Comparison of ENCODE assay signal across 1 cellular context in the genomic region with DNA sequence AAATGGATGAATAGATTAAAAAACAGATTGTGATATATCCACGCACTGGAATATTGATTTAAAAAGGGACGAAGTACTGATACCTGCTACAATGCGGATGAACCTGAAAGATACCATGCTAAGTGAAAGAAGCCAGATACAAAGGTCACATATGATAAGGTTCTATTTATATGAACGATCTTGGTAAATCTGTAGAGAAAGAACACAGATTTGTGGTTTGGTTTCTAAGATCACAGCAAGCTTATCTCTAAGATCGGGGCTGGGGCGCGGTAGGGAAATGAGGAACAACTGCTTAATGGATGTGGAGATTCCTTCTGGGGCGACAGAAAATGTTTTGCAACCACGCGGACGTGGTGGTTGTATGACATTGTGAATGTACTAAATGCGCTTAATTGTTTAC.
TF ChIP-seq lines count a peak whose summit lies in the region.

No MANE protein-coding gene starts in this region.

TF ChIP-seq in HepG2, 621 proteins besides CTCF, POLR2A, EP300 and RAD21 (continued from another document):
- TF ChIP-seq, protein P1, sequence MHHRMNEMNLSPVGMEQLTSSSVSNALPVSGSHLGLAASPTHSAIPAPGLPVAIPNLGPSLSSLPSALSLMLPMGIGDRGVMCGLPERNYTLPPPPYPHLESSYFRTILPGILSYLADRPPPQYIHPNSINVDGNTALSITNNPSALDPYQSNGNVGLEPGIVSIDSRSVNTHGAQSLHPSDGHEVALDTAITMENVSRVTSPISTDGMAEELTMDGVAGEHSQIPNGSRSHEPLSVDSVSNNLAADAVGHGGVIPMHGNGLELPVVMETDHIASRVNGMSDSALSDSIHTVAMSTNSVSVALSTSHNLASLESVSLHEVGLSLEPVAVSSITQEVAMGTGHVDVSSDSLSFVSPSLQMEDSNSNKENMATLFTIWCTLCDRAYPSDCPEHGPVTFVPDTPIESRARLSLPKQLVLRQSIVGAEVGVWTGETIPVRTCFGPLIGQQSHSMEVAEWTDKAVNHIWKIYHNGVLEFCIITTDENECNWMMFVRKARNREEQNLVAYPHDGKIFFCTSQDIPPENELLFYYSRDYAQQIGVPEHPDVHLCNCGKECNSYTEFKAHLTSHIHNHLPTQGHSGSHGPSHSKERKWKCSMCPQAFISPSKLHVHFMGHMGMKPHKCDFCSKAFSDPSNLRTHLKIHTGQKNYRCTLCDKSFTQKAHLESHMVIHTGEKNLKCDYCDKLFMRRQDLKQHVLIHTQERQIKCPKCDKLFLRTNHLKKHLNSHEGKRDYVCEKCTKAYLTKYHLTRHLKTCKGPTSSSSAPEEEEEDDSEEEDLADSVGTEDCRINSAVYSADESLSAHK (CRISPR knock-in tag; IDR thresholded peaks at IDR 0.05; ENCODE audit: borderline replicate concordance): no peak
- TF ChIP-seq ZNF780A (CRISPR knock-in tag; IDR thresholded peaks at IDR 0.05) (no peak), ZNF382 (CRISPR knock-in tag; IDR thresholded peaks at IDR 0.05; ENCODE audit: borderline replicate concordance) (no peak), ZMYM2 (CRISPR knock-in tag; IDR thresholded peaks at IDR 0.05) (no peak), PPARG (CRISPR knock-in tag; conservative IDR thresholded peaks at IDR 0.05) (no peak), JUNB (CRISPR knock-in tag; IDR thresholded peaks at IDR 0.05; ENCODE audit: borderline replicate concordance) (no peak), ZNF546 (CRISPR knock-in tag; conservative IDR thresholded peaks at IDR 0.05) (no peak), KDM2A (CRISPR knock-in tag; IDR thresholded peaks at IDR 0.05; ENCODE audit: borderline replicate concordance, low read depth) (no peak)
- TF ChIP-seq, protein P2, sequence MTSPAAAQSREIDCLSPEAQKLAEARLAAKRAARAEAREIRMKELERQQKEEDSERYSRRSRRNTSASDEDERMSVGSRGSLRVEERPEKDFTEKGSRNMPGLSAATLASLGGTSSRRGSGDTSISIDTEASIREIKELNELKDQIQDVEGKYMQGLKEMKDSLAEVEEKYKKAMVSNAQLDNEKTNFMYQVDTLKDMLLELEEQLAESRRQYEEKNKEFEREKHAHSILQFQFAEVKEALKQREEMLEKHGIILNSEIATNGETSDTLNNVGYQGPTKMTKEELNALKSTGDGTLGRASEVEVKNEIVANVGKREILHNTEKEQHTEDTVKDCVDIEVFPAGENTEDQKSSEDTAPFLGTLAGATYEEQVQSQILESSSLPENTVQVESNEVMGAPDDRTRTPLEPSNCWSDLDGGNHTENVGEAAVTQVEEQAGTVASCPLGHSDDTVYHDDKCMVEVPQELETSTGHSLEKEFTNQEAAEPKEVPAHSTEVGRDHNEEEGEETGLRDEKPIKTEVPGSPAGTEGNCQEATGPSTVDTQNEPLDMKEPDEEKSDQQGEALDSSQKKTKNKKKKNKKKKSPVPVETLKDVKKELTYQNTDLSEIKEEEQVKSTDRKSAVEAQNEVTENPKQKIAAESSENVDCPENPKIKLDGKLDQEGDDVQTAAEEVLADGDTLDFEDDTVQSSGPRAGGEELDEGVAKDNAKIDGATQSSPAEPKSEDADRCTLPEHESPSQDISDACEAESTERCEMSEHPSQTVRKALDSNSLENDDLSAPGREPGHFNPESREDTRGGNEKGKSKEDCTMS (CRISPR knock-in tag; conservative IDR thresholded peaks at IDR 0.05): no peak
TF ChIP-seq in HepG2: peak in this region for 0.
